ENCODE assay signal across 22 cellular contexts in the genomic region with DNA sequence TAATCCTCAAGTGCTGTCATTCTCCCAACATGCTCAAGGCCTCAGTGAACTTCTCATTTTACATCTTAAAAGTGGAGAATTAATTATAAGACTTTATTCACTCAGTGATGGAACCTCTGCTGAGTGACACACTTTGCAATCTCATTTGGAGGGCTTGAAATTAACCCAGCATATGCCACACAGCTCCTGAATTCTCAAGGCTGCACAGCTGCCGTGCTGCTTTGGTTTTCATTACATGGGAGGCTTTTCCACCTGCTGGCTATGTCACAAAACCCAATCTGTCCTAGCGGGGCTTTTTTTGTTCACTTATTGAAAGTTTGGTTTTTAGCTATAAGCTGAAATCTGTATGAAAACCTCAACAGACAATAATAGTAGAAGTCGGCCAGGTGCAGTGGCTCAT. TPM values are rescaled to one million over a fixed set of nuclear protein-coding genes. Genes with fewer than 3 reads are reported as not detected.
DNase-seq lines count a peak whose midpoint lies in the region; ATAC-seq and TF ChIP-seq lines count a peak whose summit lies in the region.
"Had no signal": no experiment of that assay in that cellular context is flagged by ENCODE, and none has a peak within 500 bp of the region (broad histone marks: within the 10 kb centered on the region; RNA-seq: fewer than 3 reads in every experiment).

No MANE protein-coding gene starts in this region.

- H3K36me3 Mint-ChIP-seq in endodermal cell (ENCODE audit: low read depth): no peaks in the 10 kb centered on the region

- H3K9ac ChIP-seq in endodermal cell (ENCODE audit: extremely low read depth, low read length, poor library complexity, severe bottlenecking): no peak overlapping the region
- H3K9ac ChIP-seq: BLaER1 had no signal

- peak; percentile 31 to 86 for DNase-seq in HAP-1 (ENCODE audit: low spot score in 2 of 2)
- DNase-seq in NCI-H524 treated with DMSO at 0.1 percent for 48 hours (lab: John Stamatoyannopoulos, UW): peak; percentile 91
- DNase-seq in endodermal cell: peak; percentile 46
- no peak for DNase-seq in substantia nigra (lab: John Stamatoyannopoulos, UW)
- DNase-seq in NOMO-1 treated with DMSO at 0.1 percent for 48 hours (lab: John Stamatoyannopoulos, UW; ENCODE audit: unreplicated experiment): no peak
- DNase-seq in activated CD4-positive, alpha-beta T cell treated with anti-CD3 and anti-CD28 coated beads, Interleukin-2, amount 50 U/mL, for 48 hours: no peak
- DNase-seq: CD4-positive, alpha-beta T cell; COR-L47; DMS153; KG1; NCI-H1092; NCI-H1436; NCI-H187 treated with DMSO at 0.1 percent for 48 hours; NCI-H446 treated with DMSO at 0.1 percent for 48 hours; NCI-H774; T-helper 17 cell had no signal

- 96 to 100% methylated on average over 1 to 2 of the region's 3 CpGs for WGBS in endodermal cell (ENCODE audit: insufficient coverage in 1 of 2, insufficient read length in 1 of 2), 2 experiments

- H3K4me3 ChIP-seq in HAP-1 (no peak overlapping the region), endodermal cell (ENCODE audit: low read length) (no peak overlapping the region)
- H3K4me3 ChIP-seq: BLaER1 had no signal

- no peaks in the 10 kb centered on the region for H3K9me3 Mint-ChIP-seq in endodermal cell
- H3K9me3 Mint-ChIP-seq: CD4-positive, alpha-beta T cell had no signal

- peaks cover 20% of the 10 kb centered on the region for H3K4me1 Mint-ChIP-seq in endodermal cell

- peaks cover 26% of the 10 kb centered on the region for H3K27me3 Mint-ChIP-seq in endodermal cell (ENCODE audit: insufficient read depth)
- H3K27me3 Mint-ChIP-seq: CD4-positive, alpha-beta T cell had no signal

- H3K4me1 ChIP-seq in HAP-1: peaks cover 21% of the 10 kb centered on the region
- no peaks in the 10 kb centered on the region for H3K4me1 ChIP-seq in endodermal cell (ENCODE audit: control insufficient read depth, insufficient read depth, low read length)

- H3K27ac ChIP-seq in endodermal cell (ENCODE audit: low read depth, low read length) (no peak overlapping the region), substantia nigra (ENCODE audit: low read depth, low read length, poor library complexity, severe bottlenecking) (peak overlapping the region; percentile 49)
- H3K27ac ChIP-seq: BLaER1 had no signal

- TF ChIP-seq CTCF in endodermal cell (conservative IDR thresholded peaks at IDR 0.05): no peak

- H3K27me3 ChIP-seq in HAP-1 (ENCODE audit: low read depth): no peaks in the 10 kb centered on the region
- H3K27me3 ChIP-seq in endodermal cell (ENCODE audit: control insufficient read depth, insufficient read depth, low read length, poor library complexity, severe bottlenecking): no peaks in the 10 kb centered on the region
- H3K27me3 ChIP-seq: BLaER1 had no signal

- H3K27ac Mint-ChIP-seq in endodermal cell: no peak overlapping the region
- H3K27ac Mint-ChIP-seq: CD4-positive, alpha-beta T cell; T-helper 17 cell had no signal

- H3K4me3 Mint-ChIP-seq in endodermal cell: no peak overlapping the region
- H3K4me3 Mint-ChIP-seq: CD4-positive, alpha-beta T cell; T-helper 17 cell had no signal

- ATAC-seq in activated CD4-positive, CD25-positive, alpha-beta regulatory T cell treated with anti-CD3 and anti-CD28 coated beads, Interleukin-2, amount 50 U/mL, for 24 hours: no peak
- ATAC-seq: HCT116, Right ventricle myocardium inferior, T-helper 17 cell had no signal

- H3K9me3 ChIP-seq in HAP-1 (no peaks in the 10 kb centered on the region), endodermal cell (ENCODE audit: control insufficient read depth, low read length) (no peaks in the 10 kb centered on the region)
- H3K9me3 ChIP-seq: BLaER1 had no signal

- H3K36me3 ChIP-seq in HAP-1 (replicated peaks) (no peaks in the 10 kb centered on the region), endodermal cell (ENCODE audit: control insufficient read depth, insufficient read depth, low read length) (no peaks in the 10 kb centered on the region)
- H3K36me3 ChIP-seq: BLaER1 had no signal

- in situ Hi-C loops in HAP-1 (cut with MboI; ENCODE audit: low sequenced_read_pairs): no loop called here

RNA-seq across cellular contexts. Expression of a gene that starts 28.2 kb away (rescaled TPM):
- total RNA-seq in endodermal cell: under 1 TPM in 1 of 2 donors, not detected in 1; 0.89 TPM
- polyA plus RNA-seq in endodermal cell (2013, experiment 1 of 2): not detected
- not detected for polyA plus RNA-seq in endodermal cell (2013, experiment 2 of 2)
- total RNA-seq: CD4-positive, alpha-beta T cell; Daoy; HT1080; Right ventricle myocardium inferior; T-helper 17 cell had no signal

Comparison
In these comparisons a context has a peak if more than half of its experiments do, and no peak if none do; other contexts are left out.
1. DNase-seq: peak in HAP-1 (2 of 2), NCI-H524 treated with DMSO at 0.1 percent for 48 hours (single experiment) and endodermal cell (single experiment); none in substantia nigra (0 of 49), NOMO-1 treated with DMSO at 0.1 percent for 48 hours (single experiment) and activated CD4-positive, alpha-beta T cell treated with anti-CD3 and anti-CD28 coated beads, Interleukin-2, amount 50 U/mL, for 48 hours (0 of 2).